Comparison of ENCODE assay signal across 9 cellular contexts in genomic region chr3:170506556-170506955, GRCh38.
DNase-seq lines count a peak whose midpoint lies in the region; ATAC-seq and TF ChIP-seq lines count a peak whose summit lies in the region.
"Had no signal": no experiment of that assay in that cellular context is flagged by ENCODE, and none has a peak within 500 bp of the region (broad histone marks: within the 10 kb centered on the region; RNA-seq: fewer than 3 reads in every experiment).

No MANE protein-coding gene starts in this region.

- DNase-seq in HT-29 (ENCODE audit: low spot score) (peak; percentile 84), mammary epithelial cell (no peak), T-helper 17 cell (no peak), vagina (ENCODE audit: extremely low spot score in 2 of 2) (no peak)

- BruUV-seq in mammary epithelial cell (replicated peaks; lab: Mats Ljungman, UMichigan), result no TSS peak

- no peaks in the 10 kb centered on the region for H3K79me2 ChIP-seq in mammary epithelial cell (ENCODE audit: insufficient read depth, low read length)
- H3K79me2 ChIP-seq: parathyroid adenoma had no signal

- no peak overlapping the region for H3K9ac ChIP-seq in BLaER1 treated with 17β-estradiol and CSF1 and Interleukin-3, amounts not matched to agents 10 nM and 100 nM
- H3K9ac ChIP-seq in mammary epithelial cell (ENCODE audit: insufficient read depth, low read length) (no peak overlapping the region), liver (ENCODE audit: low read depth in 1 of 2, low read length in 2 of 2) (no peak overlapping the region)
- H3K9ac ChIP-seq: parathyroid adenoma had no signal

- ATAC-seq in GM18870 (IDR thresholded peaks at IDR 0.05; ENCODE audit: unreplicated experiment) (no peak), HG02973 (IDR thresholded peaks at IDR 0.05; ENCODE audit: unreplicated experiment) (no peak), T-helper 17 cell (no peak)

- peaks cover 42% of the 10 kb centered on the region for H3K27me3 Mint-ChIP-seq in T-helper 17 cell

- peak overlapping the region in 1 of 11 experiments; percentile 17; a peak in 1 of 22 replicates for H3K27ac ChIP-seq in BLaER1 treated with 17β-estradiol and CSF1 and Interleukin-3, amounts not matched to agents 10 nM and 100 nM
- H3K27ac ChIP-seq in mammary epithelial cell (ENCODE audit: insufficient read depth, low read depth, low read length) (no peak overlapping the region), liver (ENCODE audit: low read depth in 1 of 2, low read length in 2 of 2) (no peak overlapping the region), vagina (no peak overlapping the region)
- H3K27ac ChIP-seq: parathyroid adenoma had no signal

- in situ Hi-C loops in mammary epithelial cell (cut with MboI; ENCODE audit: low sequenced_read_pairs in 2 of 2), result no loop called here

- H2AFZ ChIP-seq in mammary epithelial cell (ENCODE audit: low read depth, low read length), result peak overlapping the region; percentile 51
- H2AFZ ChIP-seq: parathyroid adenoma had no signal

- no peaks in the 10 kb centered on the region for H3K9me3 ChIP-seq in BLaER1 treated with 17β-estradiol and CSF1 and Interleukin-3, amounts not matched to agents 10 nM and 100 nM (replicated peaks in 1 of 11)
- H3K9me3 ChIP-seq in mammary epithelial cell (replicated peaks; ENCODE audit: insufficient read depth, low read length) (no peaks in the 10 kb centered on the region), liver (ENCODE audit: control insufficient read depth in 4 of 4, low read length in 3 of 4) (no peaks in the 10 kb centered on the region), T-helper 17 cell (ENCODE audit: control insufficient read depth, low read length, poor library complexity, severe bottlenecking) (no peaks in the 10 kb centered on the region), vagina (no peaks in the 10 kb centered on the region)

- intact Hi-C loops in mammary epithelial cell (cut with micrococcal nuclease), result no loop called here
- intact Hi-C loops in vagina (cut with DNase I), result no loop called here

- CTCF ChIA-PET in mammary epithelial cell (lab: Charles Lee; ENCODE audit: low non-redundant PET), result no interaction called here

- H3K4me3 ChIP-seq in BLaER1 treated with 17β-estradiol and CSF1 and Interleukin-3, amounts not matched to agents 10 nM and 100 nM, result no peak overlapping the region
- H3K4me3 ChIP-seq in mammary epithelial cell (replicated peaks in 1 of 3; ENCODE audit: insufficient read depth in 1 of 3, low read depth in 2 of 3, low read length in 3 of 3) (no peak overlapping the region), liver (ENCODE audit: low read depth in 1 of 3, low read length in 3 of 3) (no peak overlapping the region), vagina (no peak overlapping the region)

- H3K27ac Mint-ChIP-seq in T-helper 17 cell, result no peak overlapping the region

- TF ChIP-seq POLR2A in vagina (IDR thresholded peaks at IDR 0.05), result no peak

- H3K4me1 ChIP-seq in BLaER1 treated with 17β-estradiol and CSF1 and Interleukin-3, amounts not matched to agents 10 nM and 100 nM, result peaks cover 18 to 29% (median 24%) of the 10 kb centered on the region in 10 experiments
- H3K4me1 ChIP-seq in mammary epithelial cell (ENCODE audit: insufficient read depth, low read length) (peaks cover 14% of the 10 kb centered on the region), liver (ENCODE audit: control insufficient read depth in 4 of 4, insufficient read depth in 4 of 4, low read length in 3 of 4) (peaks cover 0 to 4% (median 0%) of the 10 kb centered on the region in 4 donors), vagina (peaks cover 10% of the 10 kb centered on the region)
- H3K4me1 ChIP-seq: parathyroid adenoma had no signal

- dilution Hi-C loops in mammary epithelial cell (cut with HindIII; ENCODE audit: low sequenced_read_pairs), result no loop called here

- no peaks in the 10 kb centered on the region for H3K36me3 ChIP-seq in BLaER1 treated with 17β-estradiol and CSF1 and Interleukin-3, amounts not matched to agents 10 nM and 100 nM
- H3K36me3 ChIP-seq in mammary epithelial cell (ENCODE audit: insufficient read depth, low read length), result no peaks in the 10 kb centered on the region
- H3K36me3 ChIP-seq in liver (ENCODE audit: control insufficient read depth in 4 of 4, insufficient read depth in 3 of 4, low read depth in 1 of 4, low read length in 3 of 4), result no peaks in the 10 kb centered on the region
- H3K36me3 ChIP-seq in vagina, result no peaks in the 10 kb centered on the region

- TF ChIP-seq CTCF in mammary epithelial cell (conservative IDR thresholded peaks at IDR 0.05 in 1 of 2, IDR thresholded peaks at IDR 0.05 in 1 of 2; ENCODE audit: extremely low read depth in 1 of 2, insufficient read depth in 1 of 2, low read depth in 1 of 2, low read length in 2 of 2) (no peak), liver (IDR thresholded peaks at IDR 0.05; ENCODE audit: low read depth, low read length, missing input control) (no peak), vagina (IDR thresholded peaks at IDR 0.05) (no peak)

- 17% methylated on average over 2 of the region's 2 CpGs for WGBS in mammary epithelial cell (ENCODE audit: low coverage, missing lambda C conversion rate)
- 7% methylated on average over 2 of the region's 2 CpGs for WGBS in liver

- H3K27me3 ChIP-seq in BLaER1 treated with 17β-estradiol and CSF1 and Interleukin-3, amounts not matched to agents 10 nM and 100 nM, result no peaks in the 10 kb centered on the region
- H3K27me3 ChIP-seq in mammary epithelial cell (ENCODE audit: insufficient read depth, low read length) (no peaks in the 10 kb centered on the region), liver (ENCODE audit: control insufficient read depth in 4 of 4, insufficient read depth in 4 of 4, low read length in 3 of 4) (no peaks in the 10 kb centered on the region), vagina (no peaks in the 10 kb centered on the region)

- TF ChIP-seq RAD21 in liver (IDR thresholded peaks at IDR 0.05), result no peak

- no peak overlapping the region for H3K4me3 Mint-ChIP-seq in T-helper 17 cell

- no peaks in the 10 kb centered on the region for H4K20me1 ChIP-seq in BLaER1 treated with 17β-estradiol and CSF1 and Interleukin-3, amounts not matched to agents 10 nM and 100 nM
- H4K20me1 ChIP-seq in mammary epithelial cell (ENCODE audit: insufficient read depth, low read length), result no peaks in the 10 kb centered on the region

- peak overlapping the region in 6 of 11 experiments; percentile 22 to 56 (median 44); a peak in 13 of 22 replicates for H3K4me2 ChIP-seq in BLaER1 treated with 17β-estradiol and CSF1 and Interleukin-3, amounts not matched to agents 10 nM and 100 nM
- H3K4me2 ChIP-seq in mammary epithelial cell (ENCODE audit: insufficient read depth, low read depth, low read length), result no peak overlapping the region

- H3K4me1 Mint-ChIP-seq in T-helper 17 cell, result peaks cover 2% of the 10 kb centered on the region

- no peaks in the 10 kb centered on the region for H3K36me3 Mint-ChIP-seq in T-helper 17 cell (ENCODE audit: low read depth)

TF ChIP-seq in liver, 16 proteins besides CTCF, POLR2A, EP300 and RAD21 (continues in another document):
- TF ChIP-seq TAF1 (conservative IDR thresholded peaks at IDR 0.05) (no peak), HNF4G (IDR thresholded peaks at IDR 0.05) (no peak), FOXA1 (IDR thresholded peaks at IDR 0.05) (no peak), ZBTB33 (IDR thresholded peaks at IDR 0.05) (no peak), ATF3 (IDR thresholded peaks at IDR 0.05) (no peak), GABPA (IDR thresholded peaks at IDR 0.05 in 1 of 2, conservative IDR thresholded peaks at IDR 0.05 in 1 of 2) (no peak), RXRA (IDR thresholded peaks at IDR 0.05) (no peak), NR2F2 (IDR thresholded peaks at IDR 0.05) (no peak), REST (IDR thresholded peaks at IDR 0.05) (no peak), SP1 (IDR thresholded peaks at IDR 0.05) (no peak)
